Comparison of ENCODE assay signal across 9 cellular contexts in the genomic region with DNA sequence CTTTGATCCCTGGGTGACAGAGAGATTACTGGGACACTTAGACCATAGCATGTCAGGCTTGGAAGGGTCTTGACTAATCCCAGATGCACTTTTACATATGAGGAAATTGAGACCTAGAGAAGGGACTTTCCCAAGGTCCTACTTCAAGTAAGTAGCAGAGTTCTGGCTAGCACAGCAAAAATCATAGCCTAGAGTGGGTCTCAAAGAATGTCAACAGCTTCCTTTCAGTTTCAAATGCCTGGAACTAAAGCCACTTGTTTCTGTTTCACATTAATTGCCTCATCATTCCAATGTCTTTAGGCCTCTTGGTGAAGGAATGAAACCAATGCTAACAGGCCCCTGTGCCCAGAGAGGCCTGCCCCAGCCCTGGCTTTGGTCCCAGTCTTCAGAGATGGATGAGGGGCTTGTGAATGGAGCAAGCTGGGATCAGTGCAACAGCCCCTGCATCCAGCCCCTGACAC. TPM values are rescaled to one million over a fixed set of nuclear protein-coding genes. Genes with fewer than 3 reads are reported as not detected.
DNase-seq lines count a peak whose midpoint lies in the region; ATAC-seq and TF ChIP-seq lines count a peak whose summit lies in the region.
"Had no signal": no experiment of that assay in that cellular context is flagged by ENCODE, and none has a peak within 500 bp of the region (broad histone marks: within the 10 kb centered on the region; RNA-seq: fewer than 3 reads in every experiment).

No MANE protein-coding gene starts in this region.

- H3K27ac ChIP-seq in Peyer's patch (peak overlapping the region in 3 of 4 donors; percentile 62 to 74 (median 74)), suprapubic skin (peak overlapping the region; percentile 53), substantia nigra (ENCODE audit: low read depth, low read length, poor library complexity, severe bottlenecking) (no peak overlapping the region)

- CTCF ChIA-PET in activated naive CD4-positive, alpha-beta T cell treated with anti-CD3 and anti-CD28 coated beads, Interleukin-2, amount 10 ng/mL, durations not matched to agents 7 days and 5 days (lab: Charles Lee), result interaction anchor here (1.9 kb wide), 1 partner anchor 179 kb away, joined by 7 read pairs; no protein-coding TSS in a partner anchor

- H3K27ac Mint-ChIP-seq in activated naive CD4-positive, alpha-beta T cell treated with anti-CD3 and anti-CD28 coated beads, Interleukin-2, amount 10 ng/mL, durations not matched to agents 7 days and 5 days, result peak overlapping the region; percentile 3

- no peak for TF ChIP-seq EP300 in suprapubic skin (IDR thresholded peaks at IDR 0.05)

- H3K27me3 ChIP-seq in Peyer's patch (no peaks in the 10 kb centered on the region), suprapubic skin (no peaks in the 10 kb centered on the region)

- H3K9me3 Mint-ChIP-seq in activated naive CD4-positive, alpha-beta T cell treated with anti-CD3 and anti-CD28 coated beads, Interleukin-2, amount 10 ng/mL, durations not matched to agents 7 days and 5 days, result peaks cover 4% of the 10 kb centered on the region

- no peak for TF ChIP-seq POLR2A in Peyer's patch (IDR thresholded peaks at IDR 0.05)
- no peak for TF ChIP-seq POLR2A in suprapubic skin (IDR thresholded peaks at IDR 0.05)

- no peak overlapping the region for H3K4me3 Mint-ChIP-seq in activated naive CD4-positive, alpha-beta T cell treated with anti-CD3 and anti-CD28 coated beads, Interleukin-2, amount 10 ng/mL, durations not matched to agents 7 days and 5 days

- H3K9me3 ChIP-seq in Peyer's patch, result no peaks in the 10 kb centered on the region
- no peaks in the 10 kb centered on the region for H3K9me3 ChIP-seq in suprapubic skin

- peaks cover 1% of the 10 kb centered on the region for H3K36me3 Mint-ChIP-seq in activated naive CD4-positive, alpha-beta T cell treated with anti-CD3 and anti-CD28 coated beads, Interleukin-2, amount 10 ng/mL, durations not matched to agents 7 days and 5 days

- H3K36me3 ChIP-seq in Peyer's patch (no peaks in the 10 kb centered on the region), suprapubic skin (no peaks in the 10 kb centered on the region)

- peaks cover 0 to 18% (median 3%) of the 10 kb centered on the region in 4 donors for H3K4me1 ChIP-seq in Peyer's patch
- H3K4me1 ChIP-seq in suprapubic skin, result peaks cover 30% of the 10 kb centered on the region

- H3K4me3 ChIP-seq in Peyer's patch, result no peak overlapping the region
- no peak overlapping the region for H3K4me3 ChIP-seq in suprapubic skin

- peaks cover 31% of the 10 kb centered on the region for H3K27me3 Mint-ChIP-seq in activated naive CD4-positive, alpha-beta T cell treated with anti-CD3 and anti-CD28 coated beads, Interleukin-2, amount 10 ng/mL, durations not matched to agents 7 days and 5 days

- H3K4me1 Mint-ChIP-seq in activated naive CD4-positive, alpha-beta T cell treated with anti-CD3 and anti-CD28 coated beads, Interleukin-2, amount 10 ng/mL, durations not matched to agents 7 days and 5 days, result peaks cover 33% of the 10 kb centered on the region

- ATAC-seq in HG03521 (IDR thresholded peaks at IDR 0.05; ENCODE audit: unreplicated experiment), result no peak

- no peak for DNase-seq in activated naive CD4-positive, alpha-beta T cell treated with anti-CD3 and anti-CD28 coated beads, Interleukin-2, amount 10 ng/mL, durations not matched to agents 7 days and 5 days
- no peak for DNase-seq in activated naive CD4-positive, alpha-beta T cell treated with Interleukin-2 at 50 U/mL for 16 hours
- DNase-seq in Peyer's patch (no peak), fibroblast of peridontal ligament (ENCODE audit: extremely low read depth) (peak; percentile 77), suprapubic skin (ENCODE audit: low spot score in 2 of 2) (peak in 1 of 2 donors; percentile 37), substantia nigra (lab: John Stamatoyannopoulos, UW) (no peak), cerebellar nuclear complex (lab: John Stamatoyannopoulos, UW) (no peak)
- DNase-seq: SHP77 treated with DMSO at 0.1 percent for 48 hours had no signal

- TF ChIP-seq CTCF in Peyer's patch (IDR thresholded peaks at IDR 0.05) (no peak), suprapubic skin (IDR thresholded peaks at IDR 0.05) (no peak)

RNA-seq across cellular contexts. Expression of a gene that starts 26.6 kb away (rescaled TPM):
- total RNA-seq in Peyer's patch (10 to 100 TPM in 3 of 4 donors, 1 to 10 TPM in 1; 10.0 to 38.0 (median 17.2) TPM), suprapubic skin (100 to 1,000 TPM in 2 of 4 donors, 10 to 100 TPM in 2; 43.9 to 151 (median 84.1) TPM)
